Comparison of ENCODE assay signal across 17 cellular contexts in the genomic region with DNA sequence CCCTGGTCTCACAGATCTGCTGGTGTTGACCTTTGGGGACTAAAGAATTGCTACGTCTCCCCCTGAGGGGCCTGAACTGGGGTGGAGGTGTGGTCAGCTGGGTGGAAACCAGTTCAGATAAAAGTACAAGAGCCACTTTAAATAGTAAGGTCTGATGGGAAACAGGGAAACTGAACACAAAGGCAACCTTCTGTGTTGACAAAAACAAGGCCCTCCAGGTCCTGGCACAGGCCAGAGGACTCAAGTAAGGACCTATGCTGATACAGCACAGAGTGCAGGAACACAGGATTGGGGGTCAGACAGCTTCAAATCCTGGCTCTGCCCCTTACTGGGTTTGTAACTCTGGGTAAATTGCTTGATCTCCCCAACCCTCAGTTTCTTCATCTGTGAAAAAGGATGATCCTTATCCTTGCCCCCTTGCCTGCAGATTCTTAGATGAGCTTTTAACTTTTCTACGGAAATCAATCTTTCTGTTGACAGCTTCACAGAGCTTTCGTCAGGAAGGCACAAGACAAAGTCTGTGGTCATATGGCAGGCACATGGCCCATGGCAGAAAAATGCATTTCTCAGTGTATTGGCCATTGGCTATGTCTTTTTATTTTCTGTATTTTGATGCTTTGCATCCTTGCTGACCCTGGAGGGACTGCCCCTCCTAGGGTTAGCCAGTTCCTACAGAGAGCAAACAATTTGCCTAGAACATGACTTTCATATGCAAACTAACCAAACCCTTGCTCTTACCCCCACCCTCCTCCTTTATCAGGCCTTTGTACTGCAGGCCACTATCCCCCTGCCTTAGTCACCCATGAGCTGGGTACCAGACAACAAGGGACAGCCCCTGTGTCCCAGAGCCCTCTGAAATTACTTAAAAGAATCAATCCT. TPM values are rescaled to one million over a fixed set of nuclear protein-coding genes. Genes with fewer than 3 reads are reported as not detected.
"Had no signal": no experiment of that assay in that cellular context is flagged by ENCODE, and none has a peak within 500 bp of the region (broad histone marks: within the 10 kb centered on the region; RNA-seq: fewer than 3 reads in every experiment).

No MANE protein-coding gene starts in this region.

- H3K9me3 Mint-ChIP-seq: activated B cell treated with CpG ODN at 0.5 μM for 24 hours; activated naive CD8-positive, alpha-beta T cell treated with anti-CD3 and anti-CD28 coated beads, Interleukin-2, amount 10 ng/mL, durations not matched to agents 7 days and 5 days; mesothelial cell of epicardium had no signal

- H3K36me3 Mint-ChIP-seq: activated naive CD8-positive, alpha-beta T cell treated with anti-CD3 and anti-CD28 coated beads, Interleukin-2, amount 10 ng/mL, durations not matched to agents 7 days and 5 days; mesothelial cell of epicardium had no signal

- DNase-seq: activated B cell treated with CpG ODN at 0.5 μM for 24 hours; activated CD4-positive, alpha-beta T cell treated with anti-CD3 and anti-CD28 coated beads for 48 hours; activated CD8-positive, alpha-beta memory T cell treated with anti-CD3 and anti-CD28 coated beads, Interleukin-2, amount 50 U/mL, for 4 hours; activated CD8-positive, alpha-beta T cell treated with anti-CD3 and anti-CD28 coated beads, Interleukin-2, amount 10 ng/mL, durations not matched to agents 7 days and 5 days; activated gamma-delta T cell treated with Interleukin-2 at 50 U/mL for 16 hours; activated naive CD8-positive, alpha-beta T cell treated with anti-CD3 and anti-CD28 coated beads, Interleukin-2, amount 10 ng/mL, durations not matched to agents 7 days and 5 days; activated T-cell treated with anti-CD3 and anti-CD28 coated beads, Interleukin-2, amount 50 U/mL, for 48 hours; brain microvascular endothelial cell; dermis blood vessel endothelial cell; nephron progenitor cell; stomach; T-helper 2 cell; upper lobe of right lung had no signal

- H3K27me3 ChIP-seq: brain microvascular endothelial cell, stomach, upper lobe of right lung had no signal

- H3K27ac ChIP-seq: brain microvascular endothelial cell, thoracic aorta, upper lobe of right lung had no signal

- H3K4me3 Mint-ChIP-seq: activated B cell treated with CpG ODN at 0.5 μM for 24 hours; activated CD8-positive, alpha-beta T cell treated with anti-CD3 and anti-CD28 coated beads, Interleukin-2, amount 10 ng/mL, durations not matched to agents 7 days and 5 days; activated naive CD8-positive, alpha-beta T cell treated with anti-CD3 and anti-CD28 coated beads, Interleukin-2, amount 10 ng/mL, durations not matched to agents 7 days and 5 days; mesothelial cell of epicardium; nephron progenitor cell had no signal

- H3K4me1 Mint-ChIP-seq: activated B cell treated with CpG ODN at 0.5 μM for 24 hours; activated naive CD8-positive, alpha-beta T cell treated with anti-CD3 and anti-CD28 coated beads, Interleukin-2, amount 10 ng/mL, durations not matched to agents 7 days and 5 days had no signal

- ATAC-seq: activated CD8-positive, alpha-beta T cell treated with anti-CD3 and anti-CD28 coated beads, Interleukin-2, amount 10 ng/mL, durations not matched to agents 7 days and 5 days; sciatic nerve; upper lobe of right lung had no signal

- H3K9me3 ChIP-seq: stomach, thoracic aorta, upper lobe of right lung had no signal

- H3K27ac Mint-ChIP-seq: activated B cell treated with CpG ODN at 0.5 μM for 24 hours; activated CD8-positive, alpha-beta T cell treated with anti-CD3 and anti-CD28 coated beads, Interleukin-2, amount 10 ng/mL, durations not matched to agents 7 days and 5 days; activated naive CD8-positive, alpha-beta T cell treated with anti-CD3 and anti-CD28 coated beads, Interleukin-2, amount 10 ng/mL, durations not matched to agents 7 days and 5 days; nephron progenitor cell had no signal

- H3K36me3 ChIP-seq: brain microvascular endothelial cell, stomach, thoracic aorta, upper lobe of right lung had no signal

- H3K4me3 ChIP-seq: stomach, thoracic aorta, upper lobe of right lung had no signal

- H3K4me1 ChIP-seq: upper lobe of right lung had no signal

RNA-seq across cellular contexts. Expression of gene NOX5, which starts 24.4 kb away (rescaled TPM):
- total RNA-seq: activated CD8-positive, alpha-beta T cell treated with anti-CD3 and anti-CD28 coated beads, Interleukin-2, amount 10 ng/mL, durations not matched to agents 7 days and 5 days; pulmonary artery endothelial cell had no signal

RNA-seq across cellular contexts. Expression of gene SPESP1, which starts 59.8 kb away (rescaled TPM):
- total RNA-seq: activated CD8-positive, alpha-beta T cell treated with anti-CD3 and anti-CD28 coated beads, Interleukin-2, amount 10 ng/mL, durations not matched to agents 7 days and 5 days; mesothelial cell of epicardium had no signal
